ENCODE assay signal across 1 cellular context in genomic region chr4:141675384-141675783, GRCh38.
TF ChIP-seq lines count a peak whose summit lies in the region.

No MANE protein-coding gene starts in this region.

TF ChIP-seq in GM23338, 12 proteins besides CTCF, POLR2A, EP300 and RAD21:
- TF ChIP-seq ZNF462 (CRISPR knock-in tag; IDR thresholded peaks at IDR 0.05) (no peak), STAT1 (IDR thresholded peaks at IDR 0.05; ENCODE audit: unreplicated experiment) (no peak), JUNB (IDR thresholded peaks at IDR 0.05; ENCODE audit: unreplicated experiment) (no peak), CREB1 (CRISPR knock-in tag; IDR thresholded peaks at IDR 0.05; ENCODE audit: low read depth) (no peak), REST (IDR thresholded peaks at IDR 0.05; ENCODE audit: unreplicated experiment) (no peak), ZNF114 (CRISPR knock-in tag; IDR thresholded peaks at IDR 0.05) (no peak), NANOG (IDR thresholded peaks at IDR 0.05; ENCODE audit: borderline replicate concordance) (no peak), ZNF331 (CRISPR knock-in tag; IDR thresholded peaks at IDR 0.05; ENCODE audit: low read depth) (no peak), EZH2 (IDR thresholded peaks at IDR 0.05; ENCODE audit: low read depth, unreplicated experiment) (no peak), ETS1 (IDR thresholded peaks at IDR 0.05) (no peak), EZH2phosphoT487 (IDR thresholded peaks at IDR 0.05; ENCODE audit: unreplicated experiment) (no peak), POLR2AphosphoS5 (IDR thresholded peaks at IDR 0.05; ENCODE audit: low read depth) (no peak)
